ENCODE assay signal across 33 cellular contexts in the genomic region with DNA sequence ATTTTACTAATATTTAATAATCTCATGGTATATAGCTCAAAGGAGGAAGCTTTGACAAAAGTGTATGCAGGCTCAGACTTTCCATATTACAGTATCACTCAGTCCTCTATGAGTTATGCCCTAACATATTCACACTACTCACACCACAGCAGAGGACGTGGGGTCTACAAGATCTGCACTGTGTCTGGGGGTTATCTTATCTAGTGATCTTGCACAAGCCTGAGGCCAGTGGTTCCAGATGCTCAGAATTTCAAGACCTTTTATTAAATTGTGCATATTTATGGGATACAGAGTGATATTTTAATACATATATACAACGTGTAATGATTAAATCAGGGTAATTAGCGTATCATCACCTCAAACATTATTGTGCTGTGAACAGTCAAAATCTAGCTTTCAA.
DNase-seq lines count a peak whose midpoint lies in the region; ATAC-seq and TF ChIP-seq lines count a peak whose summit lies in the region.
"Had no signal": no experiment of that assay in that cellular context is flagged by ENCODE, and none has a peak within 500 bp of the region (broad histone marks: within the 10 kb centered on the region; RNA-seq: fewer than 3 reads in every experiment).

No MANE protein-coding gene starts in this region.

- ATAC-seq in SK-N-SH treated with all-trans-retinoic acid at 6 μM for 48 hours (no peak), GM19395 (IDR thresholded peaks at IDR 0.05; ENCODE audit: unreplicated experiment) (no peak), HG03520 (IDR thresholded peaks at IDR 0.05; ENCODE audit: unreplicated experiment) (no peak), natural killer cell (no peak)
- ATAC-seq: A549; CD8-positive, alpha-beta T cell had no signal

- no peaks in the 10 kb centered on the region for H3K4me1 Mint-ChIP-seq in natural killer cell
- H3K4me1 Mint-ChIP-seq: B cell; CD14-positive monocyte; CD4-positive, alpha-beta memory T cell; CD4-positive, CD25-positive, alpha-beta regulatory T cell; CD8-positive, alpha-beta memory T cell had no signal

- no peaks in the 10 kb centered on the region for H3K36me3 Mint-ChIP-seq in natural killer cell
- H3K36me3 Mint-ChIP-seq: CD14-positive monocyte; CD4-positive, alpha-beta memory T cell; CD4-positive, CD25-positive, alpha-beta regulatory T cell; CD8-positive, alpha-beta memory T cell; CD8-positive, alpha-beta T cell had no signal

- H3K27ac ChIP-seq in SK-N-SH (ENCODE audit: low read depth in 2 of 2, low read length in 1 of 2), result no peak overlapping the region
- H3K27ac ChIP-seq: 22Rv1; A549; BLaER1; BLaER1 treated with 17β-estradiol and CSF1 and Interleukin-3, amounts not matched to agents 10 nM and 100 nM; C4-2B had no signal

- H3K4me3 Mint-ChIP-seq in natural killer cell, result no peak overlapping the region
- H3K4me3 Mint-ChIP-seq: B cell; CD14-positive monocyte; CD4-positive, alpha-beta memory T cell; CD4-positive, alpha-beta T cell; CD4-positive, CD25-positive, alpha-beta regulatory T cell; CD8-positive, alpha-beta memory T cell; CD8-positive, alpha-beta T cell had no signal

- CTCF ChIA-PET in SK-N-SH (lab: Yijun Ruan, JAX), result no interaction called here

- peaks cover 9 to 10% of the 10 kb centered on the region in 2 donors for H3K9me3 Mint-ChIP-seq in natural killer cell

- POLR2A ChIA-PET in SK-N-SH (lab: Yijun Ruan, JAX), result no interaction called here

- H3K27me3 ChIP-seq in SK-N-SH (ENCODE audit: insufficient read depth), result no peaks in the 10 kb centered on the region
- H3K27me3 ChIP-seq: BLaER1; BLaER1 treated with 17β-estradiol and CSF1 and Interleukin-3, amounts not matched to agents 10 nM and 100 nM had no signal

- H3K4me2 ChIP-seq in SK-N-SH, result no peak overlapping the region
- H3K4me2 ChIP-seq: A549; BLaER1; BLaER1 treated with 17β-estradiol and CSF1 and Interleukin-3, amounts not matched to agents 10 nM and 100 nM had no signal

- no peaks in the 10 kb centered on the region for H3F3A ChIP-seq in SK-N-SH (replicated peaks; ENCODE audit: insufficient read depth)

- H3K36me3 ChIP-seq in SK-N-SH (replicated peaks in 1 of 2; ENCODE audit: control insufficient read depth in 1 of 2, insufficient read depth in 2 of 2, low read length in 1 of 2), result no peaks in the 10 kb centered on the region
- H3K36me3 ChIP-seq: BE2C; BLaER1; BLaER1 treated with 17β-estradiol and CSF1 and Interleukin-3, amounts not matched to agents 10 nM and 100 nM had no signal

- H3K9me2 ChIP-seq in SK-N-SH, result no peaks in the 10 kb centered on the region

- no peak overlapping the region for H3K4me3 ChIP-seq in SK-N-SH (ENCODE audit: low read depth in 2 of 2, low read length in 1 of 2)
- H3K4me3 ChIP-seq: A549; BLaER1; BLaER1 treated with 17β-estradiol and CSF1 and Interleukin-3, amounts not matched to agents 10 nM and 100 nM had no signal

- DNase-seq in SK-N-DZ (ENCODE audit: low spot score) (peak; percentile 85), SK-N-SH (peak; percentile 28), natural killer cell (no peak)
- DNase-seq: 8988T; ACHN; AML-193; BE2C; C1 segment of cervical spinal cord; Caco-2; Calu3; CD4-positive, alpha-beta memory T cell; CD4-positive, alpha-beta T cell; CD4-positive, CD25-positive, alpha-beta regulatory T cell; CD8-positive, alpha-beta memory T cell; CD8-positive, alpha-beta T cell; COR-L47; DMS 273 treated with DMSO at 0.1 percent for 48 hours; DMS153; DMS53; DMS79; DMS79 treated with DMSO at 0.1 percent for 48 hours; DND-41; EL had no signal

- TF ChIP-seq RAD21 in SK-N-SH (IDR thresholded peaks at IDR 0.05; ENCODE audit: low read length), result no peak

- H3K9ac ChIP-seq in SK-N-SH, result no peak overlapping the region
- H3K9ac ChIP-seq: BLaER1; BLaER1 treated with 17β-estradiol and CSF1 and Interleukin-3, amounts not matched to agents 10 nM and 100 nM had no signal

- H3K27me3 Mint-ChIP-seq in natural killer cell (ENCODE audit: low read depth in 2 of 2), result no peaks in the 10 kb centered on the region
- H3K27me3 Mint-ChIP-seq: B cell; CD4-positive, alpha-beta memory T cell; CD4-positive, alpha-beta T cell; CD4-positive, CD25-positive, alpha-beta regulatory T cell; CD8-positive, alpha-beta memory T cell had no signal

- WGBS in SK-N-SH (ENCODE audit: low lambda C conversion rate), result 14% methylated on average over 3 of the region's 3 CpGs

- H3K9me3 ChIP-seq in SK-N-SH, result no peaks in the 10 kb centered on the region
- H3K9me3 ChIP-seq: A549; BE2C; BLaER1; BLaER1 treated with 17β-estradiol and CSF1 and Interleukin-3, amounts not matched to agents 10 nM and 100 nM; Caco-2 had no signal

- peaks cover 0 to 3% of the 10 kb centered on the region in 2 experiments; a peak in 2 of 4 replicates for H3K4me1 ChIP-seq in SK-N-SH (ENCODE audit: control insufficient read depth in 1 of 2, insufficient read depth in 2 of 2, low read depth in 1 of 2, low read length in 1 of 2)
- H3K4me1 ChIP-seq: A549; BE2C; BLaER1; BLaER1 treated with 17β-estradiol and CSF1 and Interleukin-3, amounts not matched to agents 10 nM and 100 nM; Caco-2 had no signal

- intact Hi-C loops in natural killer cell (cut with micrococcal nuclease), result no loop called here

- no peak overlapping the region for H2AFZ ChIP-seq in SK-N-SH (ENCODE audit: low read depth)

- H4K20me1 ChIP-seq in SK-N-SH (ENCODE audit: insufficient read depth), result no peaks in the 10 kb centered on the region
- H4K20me1 ChIP-seq: BLaER1; BLaER1 treated with 17β-estradiol and CSF1 and Interleukin-3, amounts not matched to agents 10 nM and 100 nM had no signal

- peak in 1 of 2 experiments; percentile 87; a peak in 2 of 4 replicates for TF ChIP-seq EP300 in SK-N-SH (IDR thresholded peaks at IDR 0.05; ENCODE audit: borderline replicate concordance in 1 of 2, low read depth in 1 of 2, low read length in 1 of 2)

- no peak overlapping the region for H3K27ac Mint-ChIP-seq in natural killer cell
- H3K27ac Mint-ChIP-seq: B cell; CD14-positive monocyte; CD4-positive, alpha-beta memory T cell; CD4-positive, alpha-beta T cell; CD4-positive, CD25-positive, alpha-beta regulatory T cell; CD8-positive, alpha-beta memory T cell; CD8-positive, alpha-beta T cell had no signal

- TF ChIP-seq CTCF in SK-N-SH (IDR thresholded peaks at IDR 0.05) (no peak), natural killer cell (IDR thresholded peaks at IDR 0.05) (no peak)

- no peaks in the 10 kb centered on the region for H3K79me2 ChIP-seq in SK-N-SH (ENCODE audit: insufficient read depth)

TF ChIP-seq in SK-N-SH, 30 proteins besides CTCF, POLR2A, EP300 and RAD21 (continues in another document):
- TF ChIP-seq GATA2 (CRISPR knock-in tag; IDR thresholded peaks at IDR 0.05), result peak; percentile 96
- no peak for TF ChIP-seq REST (IDR thresholded peaks at IDR 0.05; ENCODE audit: low read depth, low read length)
- 0 out of 2 replicates have a peak, but pooled peaks have one; percentile 19 for TF ChIP-seq TCF12 (IDR thresholded peaks at IDR 0.05)
- peak; percentile 92 for TF ChIP-seq RCOR1 (IDR thresholded peaks at IDR 0.05; ENCODE audit: low read length)

TF ChIP-seq in SK-N-SH treated with all-trans-retinoic acid at 6 μM for 48 hours, 23 proteins besides CTCF, POLR2A, EP300 and RAD21:
- TF ChIP-seq, protein P1, sequence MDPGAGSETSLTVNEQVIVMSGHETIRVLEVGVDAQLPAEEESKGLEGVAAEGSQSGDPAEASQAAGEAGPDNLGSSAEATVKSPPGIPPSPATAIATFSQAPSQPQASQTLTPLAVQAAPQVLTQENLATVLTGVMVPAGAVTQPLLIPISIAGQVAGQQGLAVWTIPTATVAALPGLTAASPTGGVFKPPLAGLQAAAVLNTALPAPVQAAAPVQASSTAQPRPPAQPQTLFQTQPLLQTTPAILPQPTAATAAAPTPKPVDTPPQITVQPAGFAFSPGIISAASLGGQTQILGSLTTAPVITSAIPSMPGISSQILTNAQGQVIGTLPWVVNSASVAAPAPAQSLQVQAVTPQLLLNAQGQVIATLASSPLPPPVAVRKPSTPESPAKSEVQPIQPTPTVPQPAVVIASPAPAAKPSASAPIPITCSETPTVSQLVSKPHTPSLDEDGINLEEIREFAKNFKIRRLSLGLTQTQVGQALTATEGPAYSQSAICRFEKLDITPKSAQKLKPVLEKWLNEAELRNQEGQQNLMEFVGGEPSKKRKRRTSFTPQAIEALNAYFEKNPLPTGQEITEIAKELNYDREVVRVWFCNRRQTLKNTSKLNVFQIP (CRISPR knock-in tag; IDR thresholded peaks at IDR 0.05; ENCODE audit: borderline replicate concordance, low read depth), result no peak
- TF ChIP-seq CSDC2 (CRISPR knock-in tag; IDR thresholded peaks at IDR 0.05), result no peak
- TF ChIP-seq, protein P2, sequence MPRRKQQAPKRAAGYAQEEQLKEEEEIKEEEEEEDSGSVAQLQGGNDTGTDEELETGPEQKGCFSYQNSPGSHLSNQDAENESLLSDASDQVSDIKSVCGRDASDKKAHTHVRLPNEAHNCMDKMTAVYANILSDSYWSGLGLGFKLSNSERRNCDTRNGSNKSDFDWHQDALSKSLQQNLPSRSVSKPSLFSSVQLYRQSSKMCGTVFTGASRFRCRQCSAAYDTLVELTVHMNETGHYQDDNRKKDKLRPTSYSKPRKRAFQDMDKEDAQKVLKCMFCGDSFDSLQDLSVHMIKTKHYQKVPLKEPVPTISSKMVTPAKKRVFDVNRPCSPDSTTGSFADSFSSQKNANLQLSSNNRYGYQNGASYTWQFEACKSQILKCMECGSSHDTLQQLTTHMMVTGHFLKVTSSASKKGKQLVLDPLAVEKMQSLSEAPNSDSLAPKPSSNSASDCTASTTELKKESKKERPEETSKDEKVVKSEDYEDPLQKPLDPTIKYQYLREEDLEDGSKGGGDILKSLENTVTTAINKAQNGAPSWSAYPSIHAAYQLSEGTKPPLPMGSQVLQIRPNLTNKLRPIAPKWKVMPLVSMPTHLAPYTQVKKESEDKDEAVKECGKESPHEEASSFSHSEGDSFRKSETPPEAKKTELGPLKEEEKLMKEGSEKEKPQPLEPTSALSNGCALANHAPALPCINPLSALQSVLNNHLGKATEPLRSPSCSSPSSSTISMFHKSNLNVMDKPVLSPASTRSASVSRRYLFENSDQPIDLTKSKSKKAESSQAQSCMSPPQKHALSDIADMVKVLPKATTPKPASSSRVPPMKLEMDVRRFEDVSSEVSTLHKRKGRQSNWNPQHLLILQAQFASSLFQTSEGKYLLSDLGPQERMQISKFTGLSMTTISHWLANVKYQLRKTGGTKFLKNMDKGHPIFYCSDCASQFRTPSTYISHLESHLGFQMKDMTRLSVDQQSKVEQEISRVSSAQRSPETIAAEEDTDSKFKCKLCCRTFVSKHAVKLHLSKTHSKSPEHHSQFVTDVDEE (CRISPR knock-in tag; IDR thresholded peaks at IDR 0.05), result peak; percentile 50; the same call in 1 of the 2 replicates
- TF ChIP-seq TCF4 (CRISPR knock-in tag; IDR thresholded peaks at IDR 0.05; ENCODE audit: borderline replicate concordance), result peak; percentile 67; the same call in 1 of the 2 replicates
